Comparison of ENCODE assay signal across 1 cellular context in genomic region chr17:78875738-78876597, GRCh38.
TF ChIP-seq lines count a peak whose summit lies in the region.

No MANE protein-coding gene starts in this region.

TF ChIP-seq in GM23338, 12 proteins besides CTCF, POLR2A, EP300 and RAD21 (continued from another document):
- TF ChIP-seq, protein P1, sequence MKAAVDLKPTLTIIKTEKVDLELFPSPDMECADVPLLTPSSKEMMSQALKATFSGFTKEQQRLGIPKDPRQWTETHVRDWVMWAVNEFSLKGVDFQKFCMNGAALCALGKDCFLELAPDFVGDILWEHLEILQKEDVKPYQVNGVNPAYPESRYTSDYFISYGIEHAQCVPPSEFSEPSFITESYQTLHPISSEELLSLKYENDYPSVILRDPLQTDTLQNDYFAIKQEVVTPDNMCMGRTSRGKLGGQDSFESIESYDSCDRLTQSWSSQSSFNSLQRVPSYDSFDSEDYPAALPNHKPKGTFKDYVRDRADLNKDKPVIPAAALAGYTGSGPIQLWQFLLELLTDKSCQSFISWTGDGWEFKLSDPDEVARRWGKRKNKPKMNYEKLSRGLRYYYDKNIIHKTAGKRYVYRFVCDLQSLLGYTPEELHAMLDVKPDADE (IDR thresholded peaks at IDR 0.05), result no peak
- TF ChIP-seq ZNF114 (CRISPR knock-in tag; IDR thresholded peaks at IDR 0.05) (no peak), CREB1 (CRISPR knock-in tag; IDR thresholded peaks at IDR 0.05; ENCODE audit: low read depth) (no peak), ZNF331 (CRISPR knock-in tag; IDR thresholded peaks at IDR 0.05; ENCODE audit: low read depth) (no peak), EZH2 (IDR thresholded peaks at IDR 0.05; ENCODE audit: low read depth, unreplicated experiment) (no peak), EZH2phosphoT487 (IDR thresholded peaks at IDR 0.05; ENCODE audit: unreplicated experiment) (no peak)
